In genomic region chr15:68271854-68272471, GRCh38 we compare ENCODE assay signal across 9 cellular contexts. TPM values are rescaled to one million over a fixed set of nuclear protein-coding genes. Genes with fewer than 3 reads are reported as not detected.
DNase-seq lines count a peak whose midpoint lies in the region; ATAC-seq, FAIRE-seq and TF ChIP-seq lines count a peak whose summit lies in the region.
"Had no signal": no experiment of that assay in that cellular context is flagged by ENCODE, and none has a peak within 500 bp of the region (broad histone marks: within the 10 kb centered on the region; RNA-seq: fewer than 3 reads in every experiment).

No MANE protein-coding gene starts in this region.

- H3K27ac ChIP-seq in A549 = peak overlapping the region; percentile 75 to 87

- no peaks in the 10 kb centered on the region for H3K9me3 Mint-ChIP-seq in mesothelial cell of epicardium

- POLR2A ChIA-PET in A549 (lab: Yijun Ruan, JAX) = interaction anchor here (0.8 to 2.4 kb wide), 3 partner anchors 9 to 19 kb away, joined by 3 to 5 read pairs (median 4); no protein-coding TSS in a partner anchor

- H3K4me3 ChIP-seq in A549 = peak overlapping the region; percentile 4; the same call in 1 of the 3 replicates

- CTCF ChIA-PET in A549 (lab: Yijun Ruan, JAX) = interaction anchor here (2.5 kb wide), 1 partner anchor 19 kb away, joined by 15 read pairs; no protein-coding TSS in a partner anchor

- no peaks in the 10 kb centered on the region for H3K9me3 ChIP-seq in A549

- no peaks in the 10 kb centered on the region for H3K27me3 Mint-ChIP-seq in mesothelial cell of epicardium (ENCODE audit: low read depth)

- peak overlapping the region; percentile 46 for H3K4me3 Mint-ChIP-seq in mesothelial cell of epicardium

- peak overlapping the region; percentile 73 for H3K4me2 ChIP-seq in A549

- H3K4me1 ChIP-seq in A549 = peaks cover 56% of the 10 kb centered on the region

- 16% methylated on average over 11 of the region's 11 CpGs for WGBS in A549 (ENCODE audit: missing lambda C conversion rate)

- no peak for TF ChIP-seq RAD21 in A549 (conservative IDR thresholded peaks at IDR 0.05 in 1 of 2, IDR thresholded peaks at IDR 0.05 in 1 of 2)

- H3K36me3 Mint-ChIP-seq in mesothelial cell of epicardium = no peaks in the 10 kb centered on the region

- TF ChIP-seq EP300 in A549 (IDR thresholded peaks at IDR 0.05) = no peak

- peaks cover 44% of the 10 kb centered on the region for H3K4me1 Mint-ChIP-seq in mesothelial cell of epicardium

- ATAC-seq in A549 (peak; percentile 80 to 86), GM21737 (IDR thresholded peaks at IDR 0.05; ENCODE audit: unreplicated experiment) (no peak)

- TF ChIP-seq CTCF in A549 (IDR thresholded peaks at IDR 0.05) (no peak), mesothelial cell of epicardium (IDR thresholded peaks at IDR 0.05; ENCODE audit: unreplicated experiment) (no peak)

- peak; percentile 16; the same call in 1 of the 2 replicates for TF ChIP-seq POLR2A in A549 (IDR thresholded peaks at IDR 0.05; ENCODE audit: low read length)

- peak; percentile 90 for FAIRE-seq in A549 (lab: Jason Lieb, UNC)
- FAIRE-seq: small intestine had no signal

- H3K27ac Mint-ChIP-seq in mesothelial cell of epicardium = peak overlapping the region; percentile 95

- peak; percentile 77 to 86 for DNase-seq in A549 (ENCODE audit: low read depth in 1 of 2, low spot score in 1 of 2)
- peak; percentile 54 for DNase-seq in NCI-H1417 treated with DMSO at 0.1 percent for 48 hours (lab: John Stamatoyannopoulos, UW)
- DNase-seq in epidermal melanocyte (ENCODE audit: insufficient read length, low spot score) = peak; percentile 31
- DNase-seq in mesothelial cell of epicardium (ENCODE audit: low spot score in 2 of 2, unreplicated experiment in 2 of 2) = peak in 1 of 2 experiments; percentile 51
- DNase-seq in MV-4-11 (lab: John Stamatoyannopoulos, UW) = no peak
- no peak for DNase-seq in effector CD8-positive, alpha-beta T cell (lab: John Stamatoyannopoulos, UW)
- no peak for DNase-seq in stimulated activated CD4-positive, alpha-beta T cell treated with anti-CD3 and anti-CD28 coated beads, Interleukin-4, amount 100 ng/mL, for 4 hours
- DNase-seq: small intestine had no signal

TF ChIP-seq in A549, 52 proteins besides CTCF, POLR2A, EP300 and RAD21:
- TF ChIP-seq BHLHE40 (IDR thresholded peaks at IDR 0.05; ENCODE audit: low read depth, low read length) = peak; percentile 5; the same call in 1 of the 2 replicates
- TF ChIP-seq HOXB13 (CRISPR knock-in tag; IDR thresholded peaks at IDR 0.05; ENCODE audit: low read depth) = peak; percentile 46; the same call in 1 of the 2 replicates
- TF ChIP-seq HOXA7 (CRISPR knock-in tag; IDR thresholded peaks at IDR 0.05) = no peak
- no peak for TF ChIP-seq GATA3 (IDR thresholded peaks at IDR 0.05; ENCODE audit: borderline replicate concordance)
- no peak for TF ChIP-seq NPAS2 (CRISPR knock-in tag; IDR thresholded peaks at IDR 0.05; ENCODE audit: borderline replicate concordance)
- TF ChIP-seq TFCP2L1 (CRISPR knock-in tag; IDR thresholded peaks at IDR 0.05) = no peak
- TF ChIP-seq MAX (IDR thresholded peaks at IDR 0.05) = peak; percentile 65; the same call in 1 of the 2 replicates
- TF ChIP-seq FOSL2 (IDR thresholded peaks at IDR 0.05) = no peak
- peak; percentile 59; the same call in 1 of the 2 replicates for TF ChIP-seq FOSL2 (CRISPR knock-in tag; IDR thresholded peaks at IDR 0.05)
- peak; percentile 49; the same call in 1 of the 2 replicates for TF ChIP-seq HOXB5 (CRISPR knock-in tag; IDR thresholded peaks at IDR 0.05)
- no peak for TF ChIP-seq RNF2 (IDR thresholded peaks at IDR 0.05; ENCODE audit: borderline replicate concordance, low read depth)
- TF ChIP-seq PHF8 (IDR thresholded peaks at IDR 0.05; ENCODE audit: borderline replicate concordance, low read depth) = no peak
- no peak for TF ChIP-seq MAFK (IDR thresholded peaks at IDR 0.05; ENCODE audit: partially characterized antibody)
- no peak for TF ChIP-seq FOXS1 (CRISPR knock-in tag; IDR thresholded peaks at IDR 0.05)
- TF ChIP-seq CEBPB (IDR thresholded peaks at IDR 0.05) = no peak
- TF ChIP-seq, protein P1, sequence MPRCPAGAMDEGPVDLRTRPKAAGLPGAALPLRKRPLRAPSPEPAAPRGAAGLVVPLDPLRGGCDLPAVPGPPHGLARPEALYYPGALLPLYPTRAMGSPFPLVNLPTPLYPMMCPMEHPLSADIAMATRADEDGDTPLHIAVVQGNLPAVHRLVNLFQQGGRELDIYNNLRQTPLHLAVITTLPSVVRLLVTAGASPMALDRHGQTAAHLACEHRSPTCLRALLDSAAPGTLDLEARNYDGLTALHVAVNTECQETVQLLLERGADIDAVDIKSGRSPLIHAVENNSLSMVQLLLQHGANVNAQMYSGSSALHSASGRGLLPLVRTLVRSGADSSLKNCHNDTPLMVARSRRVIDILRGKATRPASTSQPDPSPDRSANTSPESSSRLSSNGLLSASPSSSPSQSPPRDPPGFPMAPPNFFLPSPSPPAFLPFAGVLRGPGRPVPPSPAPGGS (IDR thresholded peaks at IDR 0.05) = no peak
- peak in 1 of 2 experiments; percentile 29; a peak in 1 of 5 replicates for TF ChIP-seq JUN (IDR thresholded peaks at IDR 0.05)

RNA-seq across cellular contexts. Expression of gene FEM1B, which starts 5.6 kb away (rescaled TPM):
- polyA plus RNA-seq in A549 (2011; rRNA removed) = 59.1 and 103 TPM in 2 replicates
- 13.8 and 19.7 TPM in 2 replicates for polyA plus RNA-seq in A549 (2012; cell fraction: cytosol; rRNA removed)
- 6.6 and 7.9 TPM in 2 replicates for polyA plus RNA-seq in A549 (2012; cell fraction: nucleus; rRNA removed)
- 18.4 to 19.7 TPM (median 19.5 TPM) in 3 replicates for polyA plus RNA-seq in A549 (2017; fragmentation: RNase III; extraction: RNeasy Plus Mini Kit Qiagen cat#74134 plus additional on column Dnase treatment)
- 242 and 289 TPM in 2 replicates for polyA minus RNA-seq in A549 (2011; rRNA and poly(A)+ RNA removed)
- total RNA-seq in mesothelial cell of epicardium = 49.6 to 61.0 TPM (median 54.6 TPM) in 3 replicates

RNA-seq across cellular contexts. Expression of gene CLN6, which starts 42.4 kb away (rescaled TPM):
- polyA plus RNA-seq in A549 (2011; rRNA removed) (47.5 and 58.0 TPM in 2 replicates), A549 (2017; fragmentation: RNase III; extraction: RNeasy Plus Mini Kit Qiagen cat#74134 plus additional on column Dnase treatment) (69.5 to 74.0 TPM (median 69.7 TPM) in 3 replicates)
- polyA plus RNA-seq in A549 (2012; cell fraction: cytosol; rRNA removed) = 87.7 and 149 TPM in 2 replicates
- polyA plus RNA-seq in A549 (2012; cell fraction: nucleus; rRNA removed) = 166 and 173 TPM in 2 replicates
- polyA minus RNA-seq in A549 (2011; rRNA and poly(A)+ RNA removed) = 124 and 139 TPM in 2 replicates
- 35.1 to 35.8 TPM (median 35.3 TPM) in 3 replicates for total RNA-seq in mesothelial cell of epicardium

Comparison
In these comparisons a context has a peak if more than half of its experiments do, and no peak if none do; other contexts are left out.
1. DNase-seq: peak in A549 (2 of 2), NCI-H1417 treated with DMSO at 0.1 percent for 48 hours (single experiment) and epidermal melanocyte (single experiment); none in MV-4-11 (single experiment), effector CD8-positive, alpha-beta T cell (single experiment) and stimulated activated CD4-positive, alpha-beta T cell treated with anti-CD3 and anti-CD28 coated beads, Interleukin-4, amount 100 ng/mL, for 4 hours (0 of 2).